8 cellular contexts compared by ENCODE assay signal in genomic region chr17:50027639-50028206, GRCh38. TPM values are rescaled to one million over a fixed set of nuclear protein-coding genes. Genes with fewer than 3 reads are reported as not detected.
DNase-seq lines count a peak whose midpoint lies in the region; ATAC-seq and TF ChIP-seq lines count a peak whose summit lies in the region.

No MANE protein-coding gene starts in this region.

- H3K27me3 ChIP-seq in ascending aorta (no peaks in the 10 kb centered on the region), thoracic aorta (replicated peaks; ENCODE audit: insufficient read depth) (no peaks in the 10 kb centered on the region)

- no peak for TF ChIP-seq CTCF in ascending aorta (IDR thresholded peaks at IDR 0.05)
- TF ChIP-seq CTCF in thoracic aorta (IDR thresholded peaks at IDR 0.05), result no peak

- no peaks in the 10 kb centered on the region for H3K36me3 ChIP-seq in ascending aorta
- H3K36me3 ChIP-seq in thoracic aorta, result no peaks in the 10 kb centered on the region

- H3K4me3 ChIP-seq in ascending aorta, result peak overlapping the region; percentile 44 to 62
- H3K4me3 ChIP-seq in thoracic aorta, result peak overlapping the region; percentile 68

- peak; percentile 99 for DNase-seq in A172 (ENCODE audit: low spot score)
- peak; percentile 96 for DNase-seq in HCEC 1CT
- DNase-seq in ascending aorta (ENCODE audit: low spot score in 2 of 2), result peak; percentile 68 to 96
- peak; percentile 83 for DNase-seq in kidney glomerular epithelial cell (lab: John Stamatoyannopoulos, UW)
- peak; percentile 74 for DNase-seq in thoracic aorta (ENCODE audit: low spot score)
- no peak for DNase-seq in stimulated activated CD4-positive, alpha-beta T cell treated with anti-CD3 and anti-CD28 coated beads, Interleukin-4, amount 100 ng/mL, for 24 hours
- DNase-seq in activated CD4-positive, alpha-beta T cell treated with anti-CD3 and anti-CD28 coated beads, Interleukin-2, amount 50 U/mL, for 1 hour, result no peak
- no peak for DNase-seq in cortex of kidney (lab: John Stamatoyannopoulos, UW)

- H3K4me1 ChIP-seq in ascending aorta (peaks cover 4 to 35% of the 10 kb centered on the region in 2 donors), thoracic aorta (ENCODE audit: control insufficient read depth in 1 of 2, low read depth in 2 of 2) (peaks cover 18 to 21% of the 10 kb centered on the region in 2 donors)

- intact Hi-C loops in ascending aorta (cut with DNase I), result loop anchor here (1.0 to 5.0 kb wide), 5 partner anchors 28 to 270 kb away; no protein-coding TSS in a partner anchor

- H3K9me3 ChIP-seq in ascending aorta (no peaks in the 10 kb centered on the region), thoracic aorta (no peaks in the 10 kb centered on the region)

- peak overlapping the region; percentile 82 to 92 for H3K27ac ChIP-seq in ascending aorta
- H3K27ac ChIP-seq in thoracic aorta, result peak overlapping the region; percentile 68

- peak; percentile 63 for ATAC-seq in thoracic aorta (ENCODE audit: insufficient number of reproducible peaks, low FRiP score, low read depth)

RNA-seq across cellular contexts. Expression of gene ITGA3, which starts 28.2 kb away (rescaled TPM):
- 839 and 951 TPM in 2 replicates for total RNA-seq in A172 (2014; rRNA removed; shearing (Covaris generic))
- total RNA-seq in ascending aorta (222 TPM), thoracic aorta (100 to 1,000 TPM; 197 to 260 TPM)

RNA-seq across cellular contexts. Expression of gene DLX3, which starts 32.7 kb away (rescaled TPM):
- total RNA-seq in A172 (2014; rRNA removed; shearing (Covaris generic)), result not detected in 2 replicates
- total RNA-seq in ascending aorta (1.6 TPM), thoracic aorta (under 1 TPM in 1 of 2 donors, not detected in 1; 0.54 TPM)

RNA-seq across cellular contexts. Expression of gene DLX4, which starts 58.7 kb away (rescaled TPM):
- total RNA-seq in A172 (2014; rRNA removed; shearing (Covaris generic)), result 1.7 and 2.5 TPM in 2 replicates
- total RNA-seq in ascending aorta, result not detected
- not detected for total RNA-seq in thoracic aorta

Comparison
In these comparisons a context has a peak if more than half of its experiments do, and no peak if none do; other contexts are left out.
1. DNase-seq: peak in A172 (single experiment), HCEC 1CT (single experiment), ascending aorta (2 of 2), kidney glomerular epithelial cell (single experiment) and thoracic aorta (single experiment); none in stimulated activated CD4-positive, alpha-beta T cell treated with anti-CD3 and anti-CD28 coated beads, Interleukin-4, amount 100 ng/mL, for 24 hours (single experiment), activated CD4-positive, alpha-beta T cell treated with anti-CD3 and anti-CD28 coated beads, Interleukin-2, amount 50 U/mL, for 1 hour (single experiment) and cortex of kidney (single experiment).